In genomic region chr1:163436133-163436532, GRCh38 we compare ENCODE assay signal across 16 cellular contexts.
DNase-seq lines count a peak whose midpoint lies in the region; ATAC-seq and TF ChIP-seq lines count a peak whose summit lies in the region.
"Had no signal": no experiment of that assay in that cellular context is flagged by ENCODE, and none has a peak within 500 bp of the region (broad histone marks: within the 10 kb centered on the region; RNA-seq: fewer than 3 reads in every experiment).

No MANE protein-coding gene starts in this region.

- ATAC-seq in left ventricle myocardium superior (peak; percentile 40), GM21381 (IDR thresholded peaks at IDR 0.05; ENCODE audit: unreplicated experiment) (no peak)
- ATAC-seq: K562 had no signal

- no peak overlapping the region for H3K4me3 Mint-ChIP-seq in mesothelial cell of epicardium
- H3K4me3 Mint-ChIP-seq: CD8-positive, alpha-beta memory T cell had no signal

- peaks cover 9% of the 10 kb centered on the region for H3K9me3 Mint-ChIP-seq in mesothelial cell of epicardium

- H3K36me3 Mint-ChIP-seq in mesothelial cell of epicardium = peaks cover 2% of the 10 kb centered on the region

- H3K4me1 Mint-ChIP-seq in mesothelial cell of epicardium = peaks cover 37% of the 10 kb centered on the region
- H3K4me1 Mint-ChIP-seq: CD8-positive, alpha-beta memory T cell had no signal

- H3K27ac ChIP-seq in angular gyrus (ENCODE audit: low read depth, low read length) = peak overlapping the region; percentile 84
- H3K27ac ChIP-seq: BLaER1 treated with 17β-estradiol and CSF1 and Interleukin-3, amounts not matched to agents 10 nM and 100 nM; SJCRH30 had no signal

- peak overlapping the region; percentile 21 for H3K27ac Mint-ChIP-seq in mesothelial cell of epicardium
- H3K27ac Mint-ChIP-seq: CD8-positive, alpha-beta memory T cell had no signal

- no peak for DNase-seq in left ventricle myocardium superior
- DNase-seq in cardiac septum (ENCODE audit: low spot score) = no peak
- no peak for DNase-seq in mesothelial cell of epicardium (ENCODE audit: low spot score in 2 of 2, unreplicated experiment in 2 of 2)
- DNase-seq in COLO668 (lab: John Stamatoyannopoulos, UW; ENCODE audit: unreplicated experiment) = no peak
- DNase-seq in T-helper 2 cell = no peak
- DNase-seq: CD8-positive, alpha-beta memory T cell; NCI-H1417; NCI-H2029; NCI-H524 treated with DMSO at 0.1 percent for 48 hours; NK-92 treated with Interleukin-12 subunit alpha and Interleukin-12 subunit beta, amount 100 ng/mL, for 24 hours; RPMI8226; SJCRH30 had no signal

- intact Hi-C loops in left ventricle myocardium superior (cut with micrococcal nuclease) = no loop called here
- intact Hi-C loops in cardiac septum (cut with DNase I) = no loop called here

- no peaks in the 10 kb centered on the region for H3K27me3 Mint-ChIP-seq in mesothelial cell of epicardium (ENCODE audit: low read depth)

- TF ChIP-seq CTCF in mesothelial cell of epicardium (IDR thresholded peaks at IDR 0.05; ENCODE audit: unreplicated experiment) = no peak
